ENCODE assay signal across 33 cellular contexts in the genomic region with DNA sequence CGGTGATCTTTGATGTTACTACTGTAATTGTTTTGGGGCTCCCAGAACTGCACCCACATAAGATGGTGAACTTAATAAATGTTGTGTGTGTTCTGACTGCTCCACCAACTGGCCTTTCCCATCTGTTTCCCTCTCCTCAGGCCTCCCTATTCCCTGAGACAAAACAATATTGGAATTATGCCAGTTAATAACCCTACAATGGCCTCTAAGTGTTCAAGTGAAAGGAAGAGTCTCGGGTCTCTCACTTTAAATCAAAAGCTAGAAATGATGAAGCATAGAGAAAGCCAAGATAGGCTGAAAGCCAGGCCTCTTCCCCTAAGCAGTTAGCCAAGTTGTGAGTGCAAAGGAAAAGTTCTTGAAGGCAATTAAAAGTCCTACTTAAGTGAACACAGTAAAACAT. TPM values are rescaled to one million over a fixed set of nuclear protein-coding genes. Genes with fewer than 3 reads are reported as not detected.
"Had no signal": no experiment of that assay in that cellular context is flagged by ENCODE, and none has a peak within 500 bp of the region (broad histone marks: within the 10 kb centered on the region; RNA-seq: fewer than 3 reads in every experiment).

No MANE protein-coding gene starts in this region.

- H3K4me3 Mint-ChIP-seq: dendritic cell treated with granulocyte-macrophage colony-stimulating factor and Interleukin-4, amounts not matched to agents 40 ng/mL and 50 ng/mL, for 4 days; naive thymus-derived CD4-positive, alpha-beta T cell; nephron progenitor cell; stimulated activated effector memory CD8-positive, alpha-beta T cell treated with anti-CD3 and anti-CD28 coated beads, Interleukin-12 subunit alpha, Interleukin-12 subunit beta, amount 100 ng/mL, for 72 hours; type B pancreatic cell had no signal

- ATAC-seq: gastrocnemius medialis; naive thymus-derived CD4-positive, alpha-beta T cell; psoas muscle; right cardiac atrium; stimulated activated effector memory CD8-positive, alpha-beta T cell treated with anti-CD3 and anti-CD28 coated beads, Interleukin-12 subunit alpha, Interleukin-12 subunit beta, amount 100 ng/mL, for 72 hours had no signal

- DNase-seq: colonic mucosa; effector memory CD4-positive, alpha-beta T cell; erythroblast; esophagus squamous epithelium; gastrocnemius medialis; head of caudate nucleus; mesenchymal stem cell; midbrain; naive thymus-derived CD4-positive, alpha-beta T cell; nephron progenitor cell; nucleus accumbens; ovary; posterior cingulate gyrus; psoas muscle; right cardiac atrium; sigmoid colon; stimulated activated CD4-positive, alpha-beta T cell treated with anti-CD3 and anti-CD28 coated beads, Interleukin-2, amount 100 ng/mL, for 24 hours; stimulated activated CD4-positive, alpha-beta T cell treated with anti-CD3 and anti-CD28 coated beads, Interleukin-4, amount 100 ng/mL, for 24 hours; stimulated activated naive CD4-positive, alpha-beta T cell treated with Interleukin-2 at 50 U/mL for 16 hours; stomach; tibial artery had no signal

- H3K9me3 ChIP-seq: colonic mucosa, esophagus squamous epithelium, gastrocnemius medialis, ovary, psoas muscle, sigmoid colon, stomach, tibial artery had no signal

- H3K4me3 ChIP-seq: colonic mucosa, esophagus squamous epithelium, gastrocnemius medialis, ovary, psoas muscle, sigmoid colon, stomach, tibial artery had no signal

- H3K4me1 Mint-ChIP-seq: naive thymus-derived CD4-positive, alpha-beta T cell; nephron progenitor cell had no signal

- H3K27me3 ChIP-seq: colonic mucosa, esophagus squamous epithelium, gastrocnemius medialis, ovary, sigmoid colon, stomach, tibial artery had no signal

- H3K27me3 Mint-ChIP-seq: dendritic cell treated with granulocyte-macrophage colony-stimulating factor and Interleukin-4, amounts not matched to agents 40 ng/mL and 50 ng/mL, for 4 days; type B pancreatic cell had no signal

- H3K4me1 ChIP-seq: colonic mucosa, esophagus squamous epithelium, gastrocnemius medialis, psoas muscle, sigmoid colon, stomach, tibial artery had no signal

- H3K36me3 ChIP-seq: colonic mucosa, esophagus squamous epithelium, gastrocnemius medialis, ovary, sigmoid colon, stomach, tibial artery had no signal

- H3K36me3 Mint-ChIP-seq: naive thymus-derived CD4-positive, alpha-beta T cell; stimulated activated effector memory CD8-positive, alpha-beta T cell treated with anti-CD3 and anti-CD28 coated beads, Interleukin-12 subunit alpha, Interleukin-12 subunit beta, amount 100 ng/mL, for 72 hours; type B pancreatic cell had no signal

- H3K27ac Mint-ChIP-seq: dendritic cell treated with granulocyte-macrophage colony-stimulating factor and Interleukin-4, amounts not matched to agents 40 ng/mL and 50 ng/mL, for 4 days; naive thymus-derived CD4-positive, alpha-beta T cell; nephron progenitor cell; stimulated activated effector memory CD8-positive, alpha-beta T cell treated with anti-CD3 and anti-CD28 coated beads, Interleukin-12 subunit alpha, Interleukin-12 subunit beta, amount 100 ng/mL, for 72 hours; type B pancreatic cell had no signal

- H3K27ac ChIP-seq: colonic mucosa, esophagus squamous epithelium, gastrocnemius medialis, ovary, psoas muscle, sigmoid colon, stomach, tibial artery had no signal

- FAIRE-seq: keratinocyte had no signal

- H3K9me3 Mint-ChIP-seq: naive thymus-derived CD4-positive, alpha-beta T cell; nephron progenitor cell; stimulated activated effector memory CD8-positive, alpha-beta T cell treated with anti-CD3 and anti-CD28 coated beads, Interleukin-12 subunit alpha, Interleukin-12 subunit beta, amount 100 ng/mL, for 72 hours; type B pancreatic cell had no signal

RNA-seq across cellular contexts. Expression of gene ACOT6, which starts 13.4 kb away (rescaled TPM):
- total RNA-seq: chondrocyte, colonic mucosa, esophagus squamous epithelium, gastrocnemius medialis, glomerular endothelial cell, mucosa of gallbladder, ovary, psoas muscle, renal cortical epithelial cell, right cardiac atrium, sigmoid colon, skeletal muscle tissue, stomach, subcutaneous adipose tissue, temporal lobe, urinary bladder had no signal
- polyA plus RNA-seq: keratinocyte; naive thymus-derived CD4-positive, alpha-beta T cell; psoas muscle; right cardiac atrium; sigmoid colon; stomach; urinary bladder had no signal
